Comparison of ENCODE assay signal across 8 cellular contexts in genomic region chr3:114624676-114625181, GRCh38.
DNase-seq lines count a peak whose midpoint lies in the region; FAIRE-seq and TF ChIP-seq lines count a peak whose summit lies in the region.

No MANE protein-coding gene starts in this region.

- TF ChIP-seq POLR2A in Peyer's patch (IDR thresholded peaks at IDR 0.05), result peak in 1 of 2 donors; percentile 16
- TF ChIP-seq POLR2A in endothelial cell of umbilical vein (IDR thresholded peaks at IDR 0.05; ENCODE audit: low read depth, low read length), result no peak

- dilution Hi-C loops in endothelial cell of umbilical vein (cut with MboI; ENCODE audit: extremely low pct_ligation_motif_present, low sequenced_read_pairs), result no loop called here

- H3K4me1 ChIP-seq in Peyer's patch, result peaks cover 0 to 9% (median 2%) of the 10 kb centered on the region in 4 donors
- peaks cover 36% of the 10 kb centered on the region for H3K4me1 ChIP-seq in endothelial cell of umbilical vein (ENCODE audit: control insufficient read depth, extremely low read depth, insufficient read depth, low read length)
- H3K4me1 ChIP-seq in mesenchymal stem cell (ENCODE audit: control insufficient read depth, insufficient read depth, low read depth, low read length), result peaks cover 3% of the 10 kb centered on the region
- H3K4me1 ChIP-seq in tibial artery, result peaks cover 0 to 66% (median 27%) of the 10 kb centered on the region in 4 donors

- H3K4me3 ChIP-seq in Peyer's patch, result peak overlapping the region in 3 of 4 donors; percentile 19 to 42 (median 31)
- peak overlapping the region; percentile 21 to 88 (median 50) for H3K4me3 ChIP-seq in endothelial cell of umbilical vein (replicated peaks in 1 of 3; ENCODE audit: insufficient read depth in 1 of 3, low read depth in 1 of 3, low read length in 3 of 3)
- H3K4me3 ChIP-seq in mesenchymal stem cell (ENCODE audit: insufficient read depth in 1 of 2, low read depth in 1 of 2, low read length in 2 of 2), result peak overlapping the region; percentile 33 to 82
- peak overlapping the region; percentile 42 to 56 for H3K4me3 ChIP-seq in tibial artery

- intact Hi-C loops in endothelial cell of umbilical vein (cut with micrococcal nuclease), result loop anchor here (1.0 to 10.0 kb wide), 5 partner anchors 25 to 1160 kb away; partner anchors contain the start of gene ZBTB20
- intact Hi-C loops in tibial artery (cut with DNase I; ENCODE audit: low total_unique reads), result loop anchor here (10.0 kb wide), 1 partner anchor 240 kb away; no protein-coding TSS in a partner anchor

- H3K9ac ChIP-seq in endothelial cell of umbilical vein (replicated peaks; ENCODE audit: extremely low read depth, insufficient read depth, low read length) (peak overlapping the region; percentile 99), mesenchymal stem cell (ENCODE audit: low read length) (peak overlapping the region; percentile 98)

- H3K4me2 ChIP-seq in endothelial cell of umbilical vein (ENCODE audit: insufficient read depth, low read length) (peak overlapping the region; percentile 96), mesenchymal stem cell (ENCODE audit: low read length, poor library complexity, severe bottlenecking) (peak overlapping the region; percentile 57)

- CTCF ChIA-PET in endothelial cell of umbilical vein (lab: Charles Lee), result interaction anchor here (0.9 to 1.7 kb wide), 3 partner anchors 26 to 206 kb away, joined by 3 to 6 read pairs (median 3); no protein-coding TSS in a partner anchor

- H2BK120ac ChIP-seq in mesenchymal stem cell (ENCODE audit: low read depth, low read length), result peak overlapping the region; percentile 29

- no peaks in the 10 kb centered on the region for H3K36me3 ChIP-seq in Peyer's patch
- no peaks in the 10 kb centered on the region for H3K36me3 ChIP-seq in endothelial cell of umbilical vein (ENCODE audit: control insufficient read depth in 2 of 2, extremely low read depth in 1 of 2, insufficient read depth in 2 of 2, low read length in 2 of 2)
- H3K36me3 ChIP-seq in mesenchymal stem cell (ENCODE audit: control insufficient read depth in 1 of 2, insufficient read depth in 2 of 2, low read depth in 1 of 2, low read length in 2 of 2), result peaks cover 0 to 4% of the 10 kb centered on the region in 2 experiments
- H3K36me3 ChIP-seq in tibial artery, result no peaks in the 10 kb centered on the region

- TF ChIP-seq CTCF in Peyer's patch (IDR thresholded peaks at IDR 0.05) (no peak), endothelial cell of umbilical vein (IDR thresholded peaks at IDR 0.05; ENCODE audit: extremely low read depth in 1 of 2, insufficient read depth in 1 of 2, low read depth in 1 of 2, low read length in 2 of 2) (no peak), tibial artery (IDR thresholded peaks at IDR 0.05) (no peak)

- no peaks in the 10 kb centered on the region for H4K20me1 ChIP-seq in endothelial cell of umbilical vein (replicated peaks; ENCODE audit: control insufficient read depth, extremely low read depth, insufficient read depth, low read length)

- BruUV-seq in endothelial cell of umbilical vein (replicated peaks; lab: Mats Ljungman, UMichigan), result no TSS peak

- H3K23ac ChIP-seq in mesenchymal stem cell (ENCODE audit: low read length in 2 of 2), result no peak overlapping the region

- no peaks in the 10 kb centered on the region for H3K27me3 ChIP-seq in Peyer's patch
- no peaks in the 10 kb centered on the region for H3K27me3 ChIP-seq in endothelial cell of umbilical vein (ENCODE audit: control insufficient read depth in 2 of 2, insufficient read depth in 2 of 2, low read length in 2 of 2)
- no peaks in the 10 kb centered on the region for H3K27me3 ChIP-seq in mesenchymal stem cell (ENCODE audit: control insufficient read depth in 1 of 2, insufficient read depth in 1 of 2, low read length in 2 of 2)
- no peaks in the 10 kb centered on the region for H3K27me3 ChIP-seq in tibial artery

- POLR2A ChIA-PET in endothelial cell of umbilical vein (lab: Charles Lee), result no interaction called here

- H3K79me1 ChIP-seq in mesenchymal stem cell (replicated peaks; ENCODE audit: low read length, poor library complexity, severe bottlenecking), result peaks cover 5% of the 10 kb centered on the region

- peak overlapping the region; percentile 74 for H2AK5ac ChIP-seq in mesenchymal stem cell (ENCODE audit: low read length, severe bottlenecking)

- H3K4ac ChIP-seq in mesenchymal stem cell (ENCODE audit: low read depth in 1 of 2, low read length in 2 of 2), result peak overlapping the region; percentile 88 to 95

- H3K14ac ChIP-seq in mesenchymal stem cell (ENCODE audit: low read length in 2 of 2), result peak overlapping the region in 1 of 2 experiments; percentile 46

- peak; percentile 99 for FAIRE-seq in endothelial cell of umbilical vein (lab: Jason Lieb, UNC)

- H3K79me2 ChIP-seq in endothelial cell of umbilical vein (ENCODE audit: control insufficient read depth, insufficient read depth, low read length), result peaks cover 2% of the 10 kb centered on the region

- H3K9me3 ChIP-seq in Peyer's patch (no peaks in the 10 kb centered on the region), endothelial cell of umbilical vein (replicated peaks; ENCODE audit: control insufficient read depth, insufficient read depth, low read length) (no peaks in the 10 kb centered on the region), mesenchymal stem cell (ENCODE audit: control insufficient read depth, low read length) (no peaks in the 10 kb centered on the region), tibial artery (no peaks in the 10 kb centered on the region)

- H3K9me1 ChIP-seq in endothelial cell of umbilical vein (replicated peaks; ENCODE audit: control insufficient read depth, extremely low read depth, insufficient read depth, low read length), result no peaks in the 10 kb centered on the region

- no peak overlapping the region for H2BK15ac ChIP-seq in mesenchymal stem cell (ENCODE audit: low read depth, poor library complexity, severe bottlenecking)

- peak overlapping the region in 1 of 2 experiments; percentile 93 for H2BK12ac ChIP-seq in mesenchymal stem cell (ENCODE audit: low read length in 2 of 2)

- peak overlapping the region; percentile 90 for H2BK5ac ChIP-seq in mesenchymal stem cell (ENCODE audit: low read depth, low read length, poor library complexity, severe bottlenecking)

- peak overlapping the region; percentile 55 to 94 (median 82) for H3K27ac ChIP-seq in Peyer's patch
- H3K27ac ChIP-seq in endothelial cell of umbilical vein (ENCODE audit: insufficient read depth, low read depth, low read length), result peak overlapping the region; percentile 99
- H3K27ac ChIP-seq in mesenchymal stem cell (ENCODE audit: low read length, poor library complexity, severe bottlenecking), result peak overlapping the region; percentile 96
- peak overlapping the region; percentile 75 to 82 for H3K27ac ChIP-seq in tibial artery

- peak overlapping the region; percentile 41 to 99 for H3K18ac ChIP-seq in mesenchymal stem cell (ENCODE audit: low read depth in 1 of 2, low read length in 2 of 2)

- peak overlapping the region; percentile 14 for H4K8ac ChIP-seq in mesenchymal stem cell (ENCODE audit: low read length)

- H4K91ac ChIP-seq in mesenchymal stem cell (ENCODE audit: low read length), result peak overlapping the region; percentile 93

- peak; percentile 77 for DNase-seq in DMS153 (lab: John Stamatoyannopoulos, UW)
- peak; percentile 38 to 83 (median 57) for DNase-seq in Peyer's patch
- peak; percentile 97 for DNase-seq in endothelial cell of umbilical vein (ENCODE audit: low read depth, low spot score)
- peak; percentile 99 for DNase-seq in mesenchymal stem cell
- DNase-seq in tibial artery, result peak; percentile 98
- DNase-seq in activated CD4-positive, CD25-positive, alpha-beta regulatory T cell treated with anti-CD3 and anti-CD28 coated beads, Interleukin-2, amount 50 U/mL, for 72 hours, result no peak
- no peak for DNase-seq in activated T-cell treated with anti-CD3 and anti-CD28 coated beads, Interleukin-2, amount 50 U/mL, for 1 hour
- DNase-seq in activated naive CD4-positive, alpha-beta T cell treated with anti-CD3 and anti-CD28 coated beads, Interleukin-2, amount 50 U/mL, for 16 hours, result no peak

- 3% methylated on average over 8 of the region's 10 CpGs for WGBS in mesenchymal stem cell

- H2AFZ ChIP-seq in endothelial cell of umbilical vein (ENCODE audit: low read depth, low read length) (peak overlapping the region; percentile 87), mesenchymal stem cell (ENCODE audit: low read depth, low read length) (peak overlapping the region; percentile 24)

TF ChIP-seq in endothelial cell of umbilical vein, 7 proteins besides CTCF, POLR2A, EP300 and RAD21:
- no peak for TF ChIP-seq MAX (IDR thresholded peaks at IDR 0.05; ENCODE audit: insufficient read depth, insufficient read length)
- no peak for TF ChIP-seq MYC (IDR thresholded peaks at IDR 0.05; ENCODE audit: low read depth, low read length)
- peak; percentile 69 for TF ChIP-seq POLR2AphosphoS5 (IDR thresholded peaks at IDR 0.05; ENCODE audit: insufficient read depth, low read depth, low read length)
- TF ChIP-seq EZH2 (IDR thresholded peaks at IDR 0.05; ENCODE audit: borderline replicate concordance, low read depth, low read length, severe bottlenecking), result no peak
- peak; percentile 84 for TF ChIP-seq JUN (IDR thresholded peaks at IDR 0.05; ENCODE audit: borderline replicate concordance, insufficient read depth, insufficient read length, low read depth)
- peak; percentile 94 for TF ChIP-seq FOS (IDR thresholded peaks at IDR 0.05; ENCODE audit: borderline replicate concordance, insufficient read depth, low read length)
- no peak for TF ChIP-seq GATA2 (IDR thresholded peaks at IDR 0.05; ENCODE audit: insufficient read depth, insufficient read length, low read depth, low read length)

Comparison
In these comparisons a context has a peak if more than half of its experiments do, and no peak if none do; other contexts are left out.
1. DNase-seq: peak in DMS153 (single experiment), Peyer's patch (3 of 3), endothelial cell of umbilical vein (single experiment), mesenchymal stem cell (single experiment) and tibial artery (2 of 2); none in activated CD4-positive, CD25-positive, alpha-beta regulatory T cell treated with anti-CD3 and anti-CD28 coated beads, Interleukin-2, amount 50 U/mL, for 72 hours (single experiment), activated T-cell treated with anti-CD3 and anti-CD28 coated beads, Interleukin-2, amount 50 U/mL, for 1 hour (single experiment) and activated naive CD4-positive, alpha-beta T cell treated with anti-CD3 and anti-CD28 coated beads, Interleukin-2, amount 50 U/mL, for 16 hours (single experiment).
2. Peak in every context shown above with its lines, with median percentiles within 50 percentile points of each other: H3K27ac ChIP-seq and H3K4me3 ChIP-seq.